Comparison of ENCODE assay signal across 1 cellular context in the genomic region with DNA sequence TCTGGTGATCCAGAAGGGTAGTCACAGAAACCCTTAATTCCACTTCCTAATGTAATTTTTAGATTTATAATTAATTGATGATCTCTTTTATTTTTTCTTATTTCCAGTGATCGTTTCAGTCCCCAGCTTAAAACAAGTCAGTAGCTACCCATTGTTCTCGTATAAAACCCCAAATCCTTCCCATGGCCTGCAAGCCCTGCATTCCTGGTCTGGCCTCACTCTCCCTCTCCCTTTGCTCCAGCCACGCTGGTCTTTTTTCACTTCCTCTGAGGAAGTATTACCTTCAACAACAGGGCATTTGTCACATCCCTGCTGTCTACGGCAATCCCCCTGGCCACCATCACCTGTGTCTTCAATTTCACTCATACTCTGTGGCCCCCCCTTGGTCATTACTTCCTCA.
TF ChIP-seq lines count a peak whose summit lies in the region.

No MANE protein-coding gene starts in this region.

TF ChIP-seq in H1, 55 proteins besides CTCF, POLR2A, EP300 and RAD21:
- TF ChIP-seq SP1 (IDR thresholded peaks at IDR 0.05; ENCODE audit: low read depth, low read length) (no peak), GTF2F1 (IDR thresholded peaks at IDR 0.05; ENCODE audit: borderline replicate concordance, low read depth, low read length) (no peak), ZNF274 (IDR thresholded peaks at IDR 0.05; ENCODE audit: borderline replicate concordance, extremely low read depth, low read length) (no peak), RFX5 (IDR thresholded peaks at IDR 0.05; ENCODE audit: borderline replicate concordance, low read depth, low read length) (no peak), POU5F1 (IDR thresholded peaks at IDR 0.05; ENCODE audit: low read depth, low read length) (no peak)
- TF ChIP-seq, protein P1, sequence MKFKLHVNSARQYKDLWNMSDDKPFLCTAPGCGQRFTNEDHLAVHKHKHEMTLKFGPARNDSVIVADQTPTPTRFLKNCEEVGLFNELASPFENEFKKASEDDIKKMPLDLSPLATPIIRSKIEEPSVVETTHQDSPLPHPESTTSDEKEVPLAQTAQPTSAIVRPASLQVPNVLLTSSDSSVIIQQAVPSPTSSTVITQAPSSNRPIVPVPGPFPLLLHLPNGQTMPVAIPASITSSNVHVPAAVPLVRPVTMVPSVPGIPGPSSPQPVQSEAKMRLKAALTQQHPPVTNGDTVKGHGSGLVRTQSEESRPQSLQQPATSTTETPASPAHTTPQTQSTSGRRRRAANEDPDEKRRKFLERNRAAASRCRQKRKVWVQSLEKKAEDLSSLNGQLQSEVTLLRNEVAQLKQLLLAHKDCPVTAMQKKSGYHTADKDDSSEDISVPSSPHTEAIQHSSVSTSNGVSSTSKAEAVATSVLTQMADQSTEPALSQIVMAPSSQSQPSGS (IDR thresholded peaks at IDR 0.05; ENCODE audit: low read length): no peak
